ENCODE assay signal across 19 cellular contexts in genomic region chr13:33394294-33394932, GRCh38.
"Had no signal": no experiment of that assay in that cellular context is flagged by ENCODE, and none has a peak within 500 bp of the region (broad histone marks: within the 10 kb centered on the region; RNA-seq: fewer than 3 reads in every experiment).

No MANE protein-coding gene starts in this region.

- H3K9me3 ChIP-seq: prostate gland had no signal

- ATAC-seq: activated CD8-positive, alpha-beta T cell treated with anti-CD3 and anti-CD28 coated beads, Interleukin-2, amount 10 ng/mL, durations not matched to agents 7 days and 5 days; activated naive CD4-positive, alpha-beta T cell treated with anti-CD3 and anti-CD28 coated beads, Interleukin-2, amount 50 U/mL, for 72 hours; foreskin keratinocyte; left lobe of liver; natural killer cell; stimulated activated naive B cell treated with anti-CD40 and anti-IgM and Interleukin-4, amounts not matched to agents 10 μg/mL and 1 μg/mL and 100 μg/mL, for 72 hours; WTC11 had no signal

- H3K4me3 ChIP-seq: prostate gland, tibial nerve had no signal

- H3K27ac ChIP-seq: brain microvascular endothelial cell, foreskin keratinocyte, prostate gland, tibial nerve had no signal

- H3K27me3 ChIP-seq: brain microvascular endothelial cell, foreskin keratinocyte, tibial nerve had no signal

- H3K4me1 ChIP-seq: foreskin keratinocyte, prostate gland, tibial nerve had no signal

- H3K36me3 ChIP-seq: brain microvascular endothelial cell, prostate gland, tibial nerve had no signal

- DNase-seq: activated CD4-positive, alpha-beta T cell treated with anti-CD3 and anti-CD28 coated beads for 4 hours; activated CD8-positive, alpha-beta memory T cell treated with anti-CD3 and anti-CD28 coated beads, Interleukin-2, amount 50 U/mL, for 4 hours; activated CD8-positive, alpha-beta T cell treated with anti-CD3 and anti-CD28 coated beads, Interleukin-2, amount 10 ng/mL, durations not matched to agents 7 days and 5 days; activated gamma-delta T cell; activated T-cell treated with anti-CD3 and anti-CD28 coated beads, Interleukin-2, amount 50 U/mL, for 48 hours; brain microvascular endothelial cell; cerebellar nuclear complex; effector CD8-positive, alpha-beta T cell; foreskin keratinocyte; immature natural killer cell; natural killer cell; stimulated activated CD4-positive, alpha-beta T cell treated with anti-CD3 and anti-CD28 coated beads, Interleukin-2, amount 100 ng/mL, for 48 hours; stimulated activated naive B cell treated with anti-CD40 and anti-IgM and Interleukin-4, amounts not matched to agents 10 μg/mL and 1 μg/mL and 100 μg/mL, for 72 hours; T-helper 2 cell had no signal
